ENCODE assay signal across 22 cellular contexts in the genomic region with DNA sequence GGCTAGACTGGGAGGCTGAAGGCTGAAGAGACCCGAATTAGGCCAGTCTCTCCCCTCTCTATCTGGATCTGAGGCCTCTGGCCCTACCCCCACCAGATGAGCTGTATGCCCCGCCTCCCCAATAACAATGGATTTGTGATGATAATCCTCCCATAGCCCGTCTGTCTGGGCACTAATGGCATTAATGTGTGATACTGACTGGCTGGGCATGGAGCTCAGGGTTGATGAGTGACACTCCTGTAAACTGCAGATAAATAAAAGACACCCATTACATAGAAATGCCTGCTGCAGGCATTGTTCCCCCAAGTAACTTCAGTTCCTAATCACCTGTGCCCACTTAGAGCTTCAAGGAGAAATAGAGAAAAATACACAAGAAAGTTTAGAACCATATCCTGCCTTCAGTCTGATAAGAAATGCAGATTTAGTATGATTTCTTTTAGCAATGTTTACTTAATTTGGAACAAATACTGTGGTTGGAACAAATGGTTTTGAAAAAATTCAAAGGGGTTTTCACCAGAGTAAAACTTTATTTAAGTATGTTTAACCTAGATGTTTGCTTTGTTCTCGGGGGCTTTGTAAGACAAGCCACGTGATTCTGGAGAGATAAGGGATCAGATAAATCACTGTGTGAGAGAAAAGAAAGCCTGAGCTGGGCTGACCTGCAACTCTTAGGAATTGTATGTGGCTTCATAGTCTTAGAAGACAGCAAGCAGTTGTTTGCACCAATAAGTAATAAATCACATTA.
A peak's percentile ranks its signal among the peaks of the same experiment; 100 is the strongest.
DNase-seq lines count a peak whose midpoint lies in the region; ATAC-seq and TF ChIP-seq lines count a peak whose summit lies in the region.
"Had no signal": no experiment of that assay in that cellular context is flagged by ENCODE, and none has a peak within 500 bp of the region (broad histone marks: within the 10 kb centered on the region; RNA-seq: fewer than 3 reads in every experiment).

No MANE protein-coding gene starts in this region.

- peaks cover 62% of the 10 kb centered on the region for H3K4me1 Mint-ChIP-seq in type B pancreatic cell (ENCODE audit: unreplicated experiment)
- no peaks in the 10 kb centered on the region for H3K4me1 Mint-ChIP-seq in immature natural killer cell
- H3K4me1 Mint-ChIP-seq: naive B cell had no signal

- H3K4me1 ChIP-seq in SK-N-SH (ENCODE audit: control insufficient read depth in 1 of 2, insufficient read depth in 2 of 2, low read depth in 1 of 2, low read length in 1 of 2) (peaks cover 0 to 5% of the 10 kb centered on the region in 2 experiments; a peak in 1 of 4 replicates), lung (ENCODE audit: control insufficient read depth in 2 of 2, insufficient read depth in 2 of 2, low read length in 2 of 2) (peaks cover 0 to 13% of the 10 kb centered on the region in 2 donors), esophagus squamous epithelium (peaks cover 0 to 41% (median 9%) of the 10 kb centered on the region in 3 donors)
- H3K4me1 ChIP-seq: A549, breast epithelium had no signal

- no peaks in the 10 kb centered on the region for H3K9me3 Mint-ChIP-seq in type B pancreatic cell
- H3K9me3 Mint-ChIP-seq in immature natural killer cell: no peaks in the 10 kb centered on the region
- H3K9me3 Mint-ChIP-seq: activated naive CD4-positive, alpha-beta T cell treated with anti-CD3 and anti-CD28 coated beads, Interleukin-2, amount 50 U/mL, for 72 hours; naive B cell had no signal

- peaks cover 0 to 13% of the 10 kb centered on the region in 2 experiments for H3K36me3 ChIP-seq in SK-N-SH (replicated peaks in 1 of 2; ENCODE audit: control insufficient read depth in 1 of 2, insufficient read depth in 2 of 2, low read length in 1 of 2)
- H3K36me3 ChIP-seq in lung (ENCODE audit: control insufficient read depth in 2 of 2, insufficient read depth in 2 of 2, low read length in 2 of 2): no peaks in the 10 kb centered on the region
- peaks cover 0 to 13% (median 0%) of the 10 kb centered on the region in 3 donors for H3K36me3 ChIP-seq in esophagus squamous epithelium
- H3K36me3 ChIP-seq: BLaER1 treated with 17β-estradiol and CSF1 and Interleukin-3, amounts not matched to agents 10 nM and 100 nM; breast epithelium; lower lobe of right lung had no signal

- no peak overlapping the region for H2AFZ ChIP-seq in SK-N-SH (ENCODE audit: low read depth)

- intact Hi-C loops in esophagus squamous epithelium (cut with DNase I): no loop called here

- 69% methylated on average over 5 of the region's 5 CpGs for WGBS in SK-N-SH (ENCODE audit: low lambda C conversion rate)
- 48 to 66% methylated on average over 5 of the region's 5 CpGs for WGBS in lung, 2 donors
- 57 to 67% methylated on average over 5 of the region's 5 CpGs for WGBS in esophagus squamous epithelium, 2 donors

- no peaks in the 10 kb centered on the region for H3F3A ChIP-seq in SK-N-SH (replicated peaks; ENCODE audit: insufficient read depth)

- H3K36me3 Mint-ChIP-seq in type B pancreatic cell (peaks cover 27% of the 10 kb centered on the region), immature natural killer cell (no peaks in the 10 kb centered on the region)
- H3K36me3 Mint-ChIP-seq: activated naive CD4-positive, alpha-beta T cell treated with anti-CD3 and anti-CD28 coated beads, Interleukin-2, amount 50 U/mL, for 72 hours; naive B cell had no signal

- H3K27me3 Mint-ChIP-seq in type B pancreatic cell (no peaks in the 10 kb centered on the region), immature natural killer cell (ENCODE audit: low read depth in 3 of 3) (peaks cover 0 to 10% (median 6%) of the 10 kb centered on the region in 3 donors)

- no peaks in the 10 kb centered on the region for H3K9me2 ChIP-seq in SK-N-SH

- H3K27ac ChIP-seq in SK-N-SH (ENCODE audit: low read depth in 2 of 2, low read length in 1 of 2): peak overlapping the region in 1 of 2 experiments; percentile 4; a peak in 1 of 4 replicates
- H3K27ac ChIP-seq in lung (ENCODE audit: low read depth in 1 of 2, low read length in 1 of 2): no peak overlapping the region
- peak overlapping the region in 1 of 4 donors; percentile 37 for H3K27ac ChIP-seq in esophagus squamous epithelium
- H3K27ac ChIP-seq: A549; BLaER1 treated with 17β-estradiol and CSF1 and Interleukin-3, amounts not matched to agents 10 nM and 100 nM; breast epithelium; lower lobe of right lung had no signal

- no peaks in the 10 kb centered on the region for H3K79me2 ChIP-seq in SK-N-SH (ENCODE audit: insufficient read depth)

- POLR2A ChIA-PET in SK-N-SH (lab: Yijun Ruan, JAX): no interaction called here

- H3K9me3 ChIP-seq in SK-N-SH: no peaks in the 10 kb centered on the region
- no peaks in the 10 kb centered on the region for H3K9me3 ChIP-seq in lung (ENCODE audit: control insufficient read depth in 2 of 2, insufficient read depth in 1 of 2, low read length in 1 of 2)
- H3K9me3 ChIP-seq in esophagus squamous epithelium: no peaks in the 10 kb centered on the region
- H3K9me3 ChIP-seq: A549; BLaER1 treated with 17β-estradiol and CSF1 and Interleukin-3, amounts not matched to agents 10 nM and 100 nM; breast epithelium; lower lobe of right lung had no signal

- no peak overlapping the region for H3K4me3 ChIP-seq in SK-N-SH (ENCODE audit: low read depth in 2 of 2, low read length in 1 of 2)
- no peak overlapping the region for H3K4me3 ChIP-seq in lung
- no peak overlapping the region for H3K4me3 ChIP-seq in esophagus squamous epithelium
- H3K4me3 ChIP-seq: A549; BLaER1 treated with 17β-estradiol and CSF1 and Interleukin-3, amounts not matched to agents 10 nM and 100 nM; breast epithelium; lower lobe of right lung; smooth muscle cell had no signal

- H3K27me3 ChIP-seq in SK-N-SH (ENCODE audit: insufficient read depth) (no peaks in the 10 kb centered on the region), lung (ENCODE audit: control insufficient read depth, insufficient read depth) (no peaks in the 10 kb centered on the region), esophagus squamous epithelium (no peaks in the 10 kb centered on the region)
- H3K27me3 ChIP-seq: BLaER1 treated with 17β-estradiol and CSF1 and Interleukin-3, amounts not matched to agents 10 nM and 100 nM; breast epithelium had no signal

- no peak for TF ChIP-seq RAD21 in SK-N-SH (IDR thresholded peaks at IDR 0.05; ENCODE audit: low read length)

- H3K4me3 Mint-ChIP-seq in type B pancreatic cell (peak overlapping the region; percentile 19), immature natural killer cell (no peak overlapping the region)
- H3K4me3 Mint-ChIP-seq: naive B cell had no signal

- H4K20me1 ChIP-seq in SK-N-SH (ENCODE audit: insufficient read depth): no peaks in the 10 kb centered on the region
- H4K20me1 ChIP-seq: BLaER1 treated with 17β-estradiol and CSF1 and Interleukin-3, amounts not matched to agents 10 nM and 100 nM had no signal

- no peak for TF ChIP-seq POLR2A in esophagus squamous epithelium (IDR thresholded peaks at IDR 0.05)

- peak; percentile 42 for DNase-seq in SK-N-SH
- peak; percentile 16 for DNase-seq in SK-N-DZ (ENCODE audit: low spot score)
- no peak for DNase-seq in lung (ENCODE audit: low spot score)
- DNase-seq in type B pancreatic cell (ENCODE audit: extremely low spot score, unreplicated experiment): no peak
- DNase-seq in immature natural killer cell: no peak
- DNase-seq in esophagus squamous epithelium (lab: John Stamatoyannopoulos, UW): no peak
- DNase-seq in HuH-7.5 (ENCODE audit: low spot score): no peak
- DNase-seq: activated T-cell treated with anti-CD3 and anti-CD28 coated beads, Interleukin-2, amount 50 U/mL, for 48 hours; dermis blood vessel endothelial cell; lower lobe of right lung; naive B cell; NCI-H1694; NCI-H446; Right ventricle myocardium superior; stimulated activated CD4-positive, alpha-beta T cell treated with anti-CD3 and anti-CD28 coated beads, Interleukin-4, amount 100 ng/mL, for 24 hours; substantia nigra had no signal

- TF ChIP-seq CTCF in SK-N-SH (IDR thresholded peaks at IDR 0.05) (no peak), lung (IDR thresholded peaks at IDR 0.05; ENCODE audit: control extremely low read depth, extremely low read depth) (no peak), type B pancreatic cell (conservative IDR thresholded peaks at IDR 0.05) (no peak), esophagus squamous epithelium (IDR thresholded peaks at IDR 0.05) (no peak)

- H3K9ac ChIP-seq in SK-N-SH: no peak overlapping the region
- H3K9ac ChIP-seq: BLaER1 treated with 17β-estradiol and CSF1 and Interleukin-3, amounts not matched to agents 10 nM and 100 nM had no signal

- CTCF ChIA-PET in SK-N-SH (lab: Yijun Ruan, JAX): no interaction called here

- H3K27ac Mint-ChIP-seq in type B pancreatic cell: peak overlapping the region; percentile 59
- peak overlapping the region in 1 of 6 donors; percentile 24 for H3K27ac Mint-ChIP-seq in immature natural killer cell
- H3K27ac Mint-ChIP-seq: activated naive CD4-positive, alpha-beta T cell treated with anti-CD3 and anti-CD28 coated beads, Interleukin-2, amount 50 U/mL, for 72 hours had no signal

- TF ChIP-seq EP300 in SK-N-SH (IDR thresholded peaks at IDR 0.05; ENCODE audit: borderline replicate concordance in 1 of 2, low read depth in 1 of 2, low read length in 1 of 2): no peak

- ATAC-seq in SK-N-SH treated with all-trans-retinoic acid at 6 μM for 48 hours: no peak
- ATAC-seq in lung (ENCODE audit: insufficient read depth, low FRiP score): peak; percentile 27
- ATAC-seq: A549; activated naive CD4-positive, alpha-beta T cell treated with anti-CD3 and anti-CD28 coated beads, Interleukin-2, amount 50 U/mL, for 72 hours had no signal

- no peak overlapping the region for H3K4me2 ChIP-seq in SK-N-SH
- H3K4me2 ChIP-seq: A549; BLaER1 treated with 17β-estradiol and CSF1 and Interleukin-3, amounts not matched to agents 10 nM and 100 nM had no signal

TF ChIP-seq in SK-N-SH, 30 proteins besides CTCF, POLR2A, EP300 and RAD21 (continues in another document):
- TF ChIP-seq JUND (IDR thresholded peaks at IDR 0.05) (no peak), ELF1 (IDR thresholded peaks at IDR 0.05) (no peak), FOXM1 (IDR thresholded peaks at IDR 0.05; ENCODE audit: low read depth) (no peak), SIN3A (IDR thresholded peaks at IDR 0.05; ENCODE audit: borderline replicate concordance, low read depth, low read length) (no peak)

TF ChIP-seq in SK-N-SH treated with all-trans-retinoic acid at 6 μM for 48 hours, 23 proteins besides CTCF, POLR2A, EP300 and RAD21 (continues in another document):
- TF ChIP-seq ARNTL (CRISPR knock-in tag; IDR thresholded peaks at IDR 0.05; ENCODE audit: borderline replicate concordance, low read depth): no peak
- TF ChIP-seq PPARA (CRISPR knock-in tag; IDR thresholded peaks at IDR 0.05; ENCODE audit: borderline replicate concordance): no peak

Comparison
In these comparisons a context has a peak if more than half of its experiments do, and no peak if none do; other contexts are left out.
1. DNase-seq: peak in SK-N-SH (single experiment) and SK-N-DZ (single experiment); none in lung (single experiment), type B pancreatic cell (single experiment), immature natural killer cell (0 of 3), esophagus squamous epithelium (single experiment) and HuH-7.5 (single experiment).